Comparison of ENCODE assay signal across 13 cellular contexts in genomic region chr17:63358111-63358839, GRCh38.
DNase-seq lines count a peak whose midpoint lies in the region; ATAC-seq, FAIRE-seq and TF ChIP-seq lines count a peak whose summit lies in the region.
"Had no signal": no experiment of that assay in that cellular context is flagged by ENCODE, and none has a peak within 500 bp of the region (broad histone marks: within the 10 kb centered on the region; RNA-seq: fewer than 3 reads in every experiment).

No MANE protein-coding gene starts in this region.

- no peaks in the 10 kb centered on the region for H3K27me3 Mint-ChIP-seq in activated T-helper 2 cell treated with anti-CD3 and anti-CD28 coated beads, Interferon-gamma antibody, Interleukin-2, Interleukin-4, amounts not matched to agents 10 μg/mL and 5 μg/mL and 100 μg/mL, durations not matched to agents 14 hours and 24 hours and 36 hours (ENCODE audit: low read depth)
- no peaks in the 10 kb centered on the region for H3K27me3 Mint-ChIP-seq in CD8-positive, alpha-beta T cell (ENCODE audit: low read depth)
- H3K27me3 Mint-ChIP-seq: stimulated activated naive CD8-positive, alpha-beta T cell treated with anti-CD3 and anti-CD28 coated beads, Interleukin-15, Interleukin-2, amounts not matched to agents 100 ng/mL and 50 ng/mL, for 24 hours had no signal

- H3K27ac Mint-ChIP-seq in activated T-helper 2 cell treated with anti-CD3 and anti-CD28 coated beads, Interferon-gamma antibody, Interleukin-2, Interleukin-4, amounts not matched to agents 10 μg/mL and 5 μg/mL and 100 μg/mL, durations not matched to agents 14 hours and 24 hours and 36 hours, result no peak overlapping the region
- H3K27ac Mint-ChIP-seq in CD8-positive, alpha-beta T cell, result no peak overlapping the region
- H3K27ac Mint-ChIP-seq: stimulated activated naive CD8-positive, alpha-beta T cell treated with anti-CD3 and anti-CD28 coated beads, Interleukin-15, Interleukin-2, amounts not matched to agents 100 ng/mL and 50 ng/mL, for 24 hours had no signal

- H3K4me1 ChIP-seq in SJSA1 (replicated peaks), result peaks cover 30% of the 10 kb centered on the region
- no peaks in the 10 kb centered on the region for H3K4me1 ChIP-seq in pancreas
- no peaks in the 10 kb centered on the region for H3K4me1 ChIP-seq in CD8-positive, alpha-beta T cell (ENCODE audit: insufficient read depth, low read length)
- H3K4me1 ChIP-seq: Caco-2 had no signal

- POLR2A ChIA-PET in CD8-positive, alpha-beta T cell (lab: Charles Lee), result no interaction called here

- no peak for TF ChIP-seq CTCF in pancreas (IDR thresholded peaks at IDR 0.05)
- TF ChIP-seq CTCF in CD8-positive, alpha-beta T cell (IDR thresholded peaks at IDR 0.05), result no peak

- H3K9me3 Mint-ChIP-seq in activated T-helper 2 cell treated with anti-CD3 and anti-CD28 coated beads, Interferon-gamma antibody, Interleukin-2, Interleukin-4, amounts not matched to agents 10 μg/mL and 5 μg/mL and 100 μg/mL, durations not matched to agents 14 hours and 24 hours and 36 hours, result no peaks in the 10 kb centered on the region
- H3K9me3 Mint-ChIP-seq in CD8-positive, alpha-beta T cell, result no peaks in the 10 kb centered on the region
- H3K9me3 Mint-ChIP-seq: stimulated activated naive CD8-positive, alpha-beta T cell treated with anti-CD3 and anti-CD28 coated beads, Interleukin-15, Interleukin-2, amounts not matched to agents 100 ng/mL and 50 ng/mL, for 24 hours had no signal

- H3K27ac ChIP-seq in SJSA1 (peak overlapping the region; percentile 4; the same call in 1 of the 2 replicates), epithelial cell of prostate (peak overlapping the region; percentile 17), pancreas (peak overlapping the region in 1 of 4 donors; percentile 32)
- no peak overlapping the region for H3K27ac ChIP-seq in CD8-positive, alpha-beta T cell (ENCODE audit: low read depth, low read length)

- H3K36me3 Mint-ChIP-seq in activated T-helper 2 cell treated with anti-CD3 and anti-CD28 coated beads, Interferon-gamma antibody, Interleukin-2, Interleukin-4, amounts not matched to agents 10 μg/mL and 5 μg/mL and 100 μg/mL, durations not matched to agents 14 hours and 24 hours and 36 hours (ENCODE audit: low read depth), result no peaks in the 10 kb centered on the region
- peaks cover 36% of the 10 kb centered on the region for H3K36me3 Mint-ChIP-seq in CD8-positive, alpha-beta T cell

- H3K9me3 ChIP-seq in SJSA1 (replicated peaks) (peaks cover 4% of the 10 kb centered on the region; the same call in 1 of the 2 replicates), pancreas (no peaks in the 10 kb centered on the region)
- no peaks in the 10 kb centered on the region for H3K9me3 ChIP-seq in CD8-positive, alpha-beta T cell (ENCODE audit: low read length)
- H3K9me3 ChIP-seq: Caco-2 had no signal

- ATAC-seq in pancreas, result peak in 3 of 4 donors; percentile 32 to 44 (median 40)
- ATAC-seq in GM19455 (IDR thresholded peaks at IDR 0.05; ENCODE audit: unreplicated experiment), result no peak
- ATAC-seq in CD8-positive, alpha-beta T cell, result no peak
- no peak for ATAC-seq in HG03175 (IDR thresholded peaks at IDR 0.05; ENCODE audit: unreplicated experiment)
- ATAC-seq: PC-3 had no signal

- no peak for FAIRE-seq in pancreas (lab: Jason Lieb, UNC)
- FAIRE-seq: TTC549 had no signal

- H3K36me3 ChIP-seq in SJSA1, result peaks cover 11% of the 10 kb centered on the region
- H3K36me3 ChIP-seq in pancreas, result no peaks in the 10 kb centered on the region
- no peaks in the 10 kb centered on the region for H3K36me3 ChIP-seq in CD8-positive, alpha-beta T cell (ENCODE audit: insufficient read depth, low read length)

- intact Hi-C loops in pancreas (cut with DNase I), result no loop called here
- intact Hi-C loops in activated T-helper 2 cell treated with anti-CD3 and anti-CD28 coated beads, Interferon-gamma antibody, Interleukin-2, Interleukin-4, amounts not matched to agents 10 μg/mL and 5 μg/mL and 100 μg/mL, durations not matched to agents 14 hours and 24 hours and 36 hours (cut with micrococcal nuclease), result no loop called here
- intact Hi-C loops in CD8-positive, alpha-beta T cell (cut with DNase I, micrococcal nuclease), result no loop called here

- H3K4me1 Mint-ChIP-seq in activated T-helper 2 cell treated with anti-CD3 and anti-CD28 coated beads, Interferon-gamma antibody, Interleukin-2, Interleukin-4, amounts not matched to agents 10 μg/mL and 5 μg/mL and 100 μg/mL, durations not matched to agents 14 hours and 24 hours and 36 hours (ENCODE audit: low read depth), result no peaks in the 10 kb centered on the region
- H3K4me1 Mint-ChIP-seq in CD8-positive, alpha-beta T cell (ENCODE audit: low read depth), result no peaks in the 10 kb centered on the region

- H3K27me3 ChIP-seq in SJSA1 (replicated peaks), result no peaks in the 10 kb centered on the region
- H3K27me3 ChIP-seq in pancreas, result no peaks in the 10 kb centered on the region
- no peaks in the 10 kb centered on the region for H3K27me3 ChIP-seq in CD8-positive, alpha-beta T cell (ENCODE audit: insufficient read depth, low read length)

- CTCF ChIA-PET in CD8-positive, alpha-beta T cell (lab: Charles Lee), result interaction anchor here (0.7 kb wide), 1 partner anchor 8 kb away, joined by 3 read pairs; no protein-coding TSS in a partner anchor

- no peak overlapping the region for H3K4me3 Mint-ChIP-seq in activated T-helper 2 cell treated with anti-CD3 and anti-CD28 coated beads, Interferon-gamma antibody, Interleukin-2, Interleukin-4, amounts not matched to agents 10 μg/mL and 5 μg/mL and 100 μg/mL, durations not matched to agents 14 hours and 24 hours and 36 hours (ENCODE audit: low read depth)
- H3K4me3 Mint-ChIP-seq in CD8-positive, alpha-beta T cell, result no peak overlapping the region
- H3K4me3 Mint-ChIP-seq: stimulated activated naive CD8-positive, alpha-beta T cell treated with anti-CD3 and anti-CD28 coated beads, Interleukin-15, Interleukin-2, amounts not matched to agents 100 ng/mL and 50 ng/mL, for 24 hours had no signal

- WGBS in pancreas, 2 donors, result 72 to 74% methylated on average over 6 of the region's 6 CpGs

- no peak overlapping the region for H3K4me3 ChIP-seq in SJSA1
- H3K4me3 ChIP-seq in pancreas, result no peak overlapping the region
- no peak overlapping the region for H3K4me3 ChIP-seq in CD8-positive, alpha-beta T cell (ENCODE audit: low read depth, low read length)

- peak; percentile 93 for DNase-seq in EH (ENCODE audit: low read depth)
- peak in 1 of 2 experiments; percentile 71 for DNase-seq in SJSA1 (ENCODE audit: low read depth in 1 of 2, low spot score in 2 of 2)
- peak; percentile 8 for DNase-seq in epithelial cell of prostate (ENCODE audit: low read depth, low spot score)
- no peak for DNase-seq in pancreas
- no peak for DNase-seq in activated T-helper 2 cell treated with anti-CD3 and anti-CD28 coated beads, Interferon-gamma antibody, Interleukin-2, Interleukin-4, amounts not matched to agents 10 μg/mL and 5 μg/mL and 100 μg/mL, durations not matched to agents 14 hours and 24 hours and 36 hours (ENCODE audit: low spot score)
- no peak for DNase-seq in CD8-positive, alpha-beta T cell
- DNase-seq: Caco-2, NCI-H187, PC-3 had no signal

Comparison
In these comparisons a context has a peak if more than half of its experiments do, and no peak if none do; other contexts are left out.
1. DNase-seq: peak in EH (single experiment) and epithelial cell of prostate (single experiment); none in pancreas (0 of 6), activated T-helper 2 cell treated with anti-CD3 and anti-CD28 coated beads, Interferon-gamma antibody, Interleukin-2, Interleukin-4, amounts not matched to agents 10 μg/mL and 5 μg/mL and 100 μg/mL, durations not matched to agents 14 hours and 24 hours and 36 hours (single experiment) and CD8-positive, alpha-beta T cell (0 of 7).
2. ATAC-seq: peak in pancreas (3 of 4); none in GM19455 (single experiment), CD8-positive, alpha-beta T cell (single experiment) and HG03175 (single experiment).